18 cellular contexts compared by ENCODE assay signal in the genomic region with DNA sequence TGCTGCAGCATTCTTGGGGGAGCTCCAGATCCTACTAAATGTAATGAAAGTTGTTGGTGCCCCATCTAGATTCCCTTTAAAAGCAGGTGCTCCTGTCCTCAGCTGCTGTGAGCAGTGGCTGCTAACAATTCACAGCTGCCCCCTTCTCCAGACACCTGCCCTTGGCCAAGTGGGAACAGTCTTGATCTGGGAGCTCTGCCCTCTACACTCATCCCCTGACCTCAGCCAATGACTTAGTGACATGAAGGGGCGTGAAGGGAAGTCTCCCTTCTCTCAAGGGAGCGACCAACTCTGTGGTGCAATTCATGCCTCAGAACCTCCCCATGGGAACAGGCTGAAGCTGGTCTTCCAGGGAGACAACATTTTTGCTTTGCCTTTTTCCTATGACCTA.
DNase-seq lines count a peak whose midpoint lies in the region; ATAC-seq and TF ChIP-seq lines count a peak whose summit lies in the region.
"Had no signal": no experiment of that assay in that cellular context is flagged by ENCODE, and none has a peak within 500 bp of the region (broad histone marks: within the 10 kb centered on the region; RNA-seq: fewer than 3 reads in every experiment).

No MANE protein-coding gene starts in this region.

- no peaks in the 10 kb centered on the region for H3K27me3 Mint-ChIP-seq in activated CD8-positive, alpha-beta T cell treated with anti-CD3 and anti-CD28 coated beads for 36 hours

- H3K36me3 ChIP-seq in SK-N-SH (replicated peaks in 1 of 2; ENCODE audit: control insufficient read depth in 1 of 2, insufficient read depth in 2 of 2, low read length in 1 of 2) = no peaks in the 10 kb centered on the region
- no peaks in the 10 kb centered on the region for H3K36me3 ChIP-seq in BE2C
- H3K36me3 ChIP-seq: BLaER1 treated with 17β-estradiol and CSF1 and Interleukin-3, amounts not matched to agents 10 nM and 100 nM had no signal

- no peak for TF ChIP-seq EP300 in SK-N-SH (IDR thresholded peaks at IDR 0.05; ENCODE audit: borderline replicate concordance in 1 of 2, low read depth in 1 of 2, low read length in 1 of 2)

- H3K27ac Mint-ChIP-seq in activated CD8-positive, alpha-beta T cell treated with anti-CD3 and anti-CD28 coated beads for 36 hours = no peak overlapping the region
- H3K27ac Mint-ChIP-seq: CD4-positive, CD25-positive, alpha-beta regulatory T cell had no signal

- H3K27me3 ChIP-seq in SK-N-SH (ENCODE audit: insufficient read depth) = no peaks in the 10 kb centered on the region
- H3K27me3 ChIP-seq in BE2C = no peaks in the 10 kb centered on the region
- H3K27me3 ChIP-seq: BLaER1 treated with 17β-estradiol and CSF1 and Interleukin-3, amounts not matched to agents 10 nM and 100 nM had no signal

- H4K20me1 ChIP-seq in SK-N-SH (ENCODE audit: insufficient read depth) = no peaks in the 10 kb centered on the region
- H4K20me1 ChIP-seq: BLaER1 treated with 17β-estradiol and CSF1 and Interleukin-3, amounts not matched to agents 10 nM and 100 nM had no signal

- H3K27ac ChIP-seq in SK-N-SH (ENCODE audit: low read depth in 2 of 2, low read length in 1 of 2) = no peak overlapping the region
- H3K27ac ChIP-seq: 22Rv1; BLaER1 treated with 17β-estradiol and CSF1 and Interleukin-3, amounts not matched to agents 10 nM and 100 nM; HL-60 had no signal

- H3K4me3 ChIP-seq in SK-N-SH (ENCODE audit: low read depth in 2 of 2, low read length in 1 of 2) (no peak overlapping the region), fibroblast of pulmonary artery (replicated peaks; ENCODE audit: low read depth, low read length) (no peak overlapping the region), BE2C (ENCODE audit: low read depth, low read length) (no peak overlapping the region)
- H3K4me3 ChIP-seq: BLaER1 treated with 17β-estradiol and CSF1 and Interleukin-3, amounts not matched to agents 10 nM and 100 nM had no signal

- WGBS in SK-N-SH (ENCODE audit: low lambda C conversion rate) = 69% methylated on average over 2 of the region's 2 CpGs

- DNase-seq in SK-N-SH (no peak), NCI-H69 (lab: John Stamatoyannopoulos, UW) (peak; percentile 32), fibroblast of pulmonary artery (ENCODE audit: low read depth) (peak; percentile 16), BE2C (no peak), medulla oblongata (ENCODE audit: extremely low spot score) (no peak)
- DNase-seq in activated CD8-positive, alpha-beta T cell treated with anti-CD3 and anti-CD28 coated beads for 36 hours = no peak
- DNase-seq: AML-193; CD4-positive, CD25-positive, alpha-beta regulatory T cell; DMS153; DMS79 treated with DMSO at 0.1 percent for 48 hours; EL; GDM1 had no signal

- H3K4me3 Mint-ChIP-seq in activated CD8-positive, alpha-beta T cell treated with anti-CD3 and anti-CD28 coated beads for 36 hours = no peak overlapping the region
- H3K4me3 Mint-ChIP-seq: CD4-positive, CD25-positive, alpha-beta regulatory T cell had no signal

- H3K79me2 ChIP-seq in SK-N-SH (ENCODE audit: insufficient read depth) = no peaks in the 10 kb centered on the region

- ATAC-seq in SK-N-SH treated with all-trans-retinoic acid at 6 μM for 48 hours (no peak), HG02759 (IDR thresholded peaks at IDR 0.05; ENCODE audit: unreplicated experiment) (no peak)
- no peak for ATAC-seq in activated CD8-positive, alpha-beta T cell treated with anti-CD3 and anti-CD28 coated beads for 36 hours
- ATAC-seq: HCT116 had no signal

- H3F3A ChIP-seq in SK-N-SH (replicated peaks; ENCODE audit: insufficient read depth) = no peaks in the 10 kb centered on the region

- no peaks in the 10 kb centered on the region for H3K4me1 ChIP-seq in SK-N-SH (ENCODE audit: control insufficient read depth in 1 of 2, insufficient read depth in 2 of 2, low read depth in 1 of 2, low read length in 1 of 2)
- H3K4me1 ChIP-seq in BE2C = no peaks in the 10 kb centered on the region

- TF ChIP-seq CTCF in SK-N-SH (IDR thresholded peaks at IDR 0.05) (no peak), fibroblast of pulmonary artery (IDR thresholded peaks at IDR 0.05; ENCODE audit: low read length, missing control alignments) (no peak), BE2C (IDR thresholded peaks at IDR 0.05; ENCODE audit: low read depth, low read length) (no peak)
- TF ChIP-seq CTCF in activated CD8-positive, alpha-beta T cell treated with anti-CD3 and anti-CD28 coated beads for 36 hours (IDR thresholded peaks at IDR 0.05) = no peak

- intact Hi-C loops in activated CD8-positive, alpha-beta T cell treated with anti-CD3 and anti-CD28 coated beads for 36 hours (cut with micrococcal nuclease) = no loop called here

- CTCF ChIA-PET in SK-N-SH (lab: Yijun Ruan, JAX) = no interaction called here
- CTCF ChIA-PET in activated CD8-positive, alpha-beta T cell treated with anti-CD3 and anti-CD28 coated beads for 36 hours (lab: Charles Lee) = interaction anchor here (0.5 kb wide), 1 partner anchor 525 kb away, joined by 3 read pairs; no protein-coding TSS in a partner anchor

- H3K4me1 Mint-ChIP-seq in activated CD8-positive, alpha-beta T cell treated with anti-CD3 and anti-CD28 coated beads for 36 hours (ENCODE audit: low read depth) = peaks cover 8% of the 10 kb centered on the region
- H3K4me1 Mint-ChIP-seq: CD4-positive, CD25-positive, alpha-beta regulatory T cell had no signal

- no peak overlapping the region for H2AFZ ChIP-seq in SK-N-SH (ENCODE audit: low read depth)

- no peaks in the 10 kb centered on the region for H3K9me3 Mint-ChIP-seq in activated CD8-positive, alpha-beta T cell treated with anti-CD3 and anti-CD28 coated beads for 36 hours

- POLR2A ChIA-PET in SK-N-SH (lab: Yijun Ruan, JAX) = no interaction called here
- POLR2A ChIA-PET in activated CD8-positive, alpha-beta T cell treated with anti-CD3 and anti-CD28 coated beads for 36 hours (lab: Charles Lee) = interaction anchor here (0.6 kb wide), 1 partner anchor 182 kb away, joined by 3 read pairs; no protein-coding TSS in a partner anchor

- TF ChIP-seq RAD21 in SK-N-SH (IDR thresholded peaks at IDR 0.05; ENCODE audit: low read length) = no peak

- H3K9me3 ChIP-seq in SK-N-SH = no peaks in the 10 kb centered on the region
- H3K9me3 ChIP-seq in BE2C = no peaks in the 10 kb centered on the region
- H3K9me3 ChIP-seq: BLaER1 treated with 17β-estradiol and CSF1 and Interleukin-3, amounts not matched to agents 10 nM and 100 nM had no signal

- H3K36me3 Mint-ChIP-seq in activated CD8-positive, alpha-beta T cell treated with anti-CD3 and anti-CD28 coated beads for 36 hours (ENCODE audit: low read depth) = no peaks in the 10 kb centered on the region
- H3K36me3 Mint-ChIP-seq: CD4-positive, CD25-positive, alpha-beta regulatory T cell had no signal

- H3K9me2 ChIP-seq in SK-N-SH = no peaks in the 10 kb centered on the region

- H3K4me2 ChIP-seq in SK-N-SH = no peak overlapping the region

- H3K9ac ChIP-seq in SK-N-SH = no peak overlapping the region
- H3K9ac ChIP-seq: BLaER1 treated with 17β-estradiol and CSF1 and Interleukin-3, amounts not matched to agents 10 nM and 100 nM had no signal

TF ChIP-seq in SK-N-SH treated with all-trans-retinoic acid at 6 μM for 48 hours, 23 proteins besides CTCF, POLR2A, EP300 and RAD21:
- TF ChIP-seq, protein P1, sequence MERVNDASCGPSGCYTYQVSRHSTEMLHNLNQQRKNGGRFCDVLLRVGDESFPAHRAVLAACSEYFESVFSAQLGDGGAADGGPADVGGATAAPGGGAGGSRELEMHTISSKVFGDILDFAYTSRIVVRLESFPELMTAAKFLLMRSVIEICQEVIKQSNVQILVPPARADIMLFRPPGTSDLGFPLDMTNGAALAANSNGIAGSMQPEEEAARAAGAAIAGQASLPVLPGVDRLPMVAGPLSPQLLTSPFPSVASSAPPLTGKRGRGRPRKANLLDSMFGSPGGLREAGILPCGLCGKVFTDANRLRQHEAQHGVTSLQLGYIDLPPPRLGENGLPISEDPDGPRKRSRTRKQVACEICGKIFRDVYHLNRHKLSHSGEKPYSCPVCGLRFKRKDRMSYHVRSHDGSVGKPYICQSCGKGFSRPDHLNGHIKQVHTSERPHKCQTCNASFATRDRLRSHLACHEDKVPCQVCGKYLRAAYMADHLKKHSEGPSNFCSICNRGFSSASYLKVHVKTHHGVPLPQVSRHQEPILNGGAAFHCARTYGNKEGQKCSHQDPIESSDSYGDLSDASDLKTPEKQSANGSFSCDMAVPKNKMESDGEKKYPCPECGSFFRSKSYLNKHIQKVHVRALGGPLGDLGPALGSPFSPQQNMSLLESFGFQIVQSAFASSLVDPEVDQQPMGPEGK (CRISPR knock-in tag; IDR thresholded peaks at IDR 0.05; ENCODE audit: borderline replicate concordance) = no peak
- 0 out of 2 replicates have a peak, but pooled peaks have one; percentile 1 for TF ChIP-seq ISL1 (CRISPR knock-in tag; IDR thresholded peaks at IDR 0.05)

TF ChIP-seq in SK-N-SH, 30 proteins besides CTCF, POLR2A, EP300 and RAD21 (continues in another document):
- TF ChIP-seq CHD2 (IDR thresholded peaks at IDR 0.05; ENCODE audit: low read length, partially characterized antibody) = no peak
- TF ChIP-seq, protein P2, sequence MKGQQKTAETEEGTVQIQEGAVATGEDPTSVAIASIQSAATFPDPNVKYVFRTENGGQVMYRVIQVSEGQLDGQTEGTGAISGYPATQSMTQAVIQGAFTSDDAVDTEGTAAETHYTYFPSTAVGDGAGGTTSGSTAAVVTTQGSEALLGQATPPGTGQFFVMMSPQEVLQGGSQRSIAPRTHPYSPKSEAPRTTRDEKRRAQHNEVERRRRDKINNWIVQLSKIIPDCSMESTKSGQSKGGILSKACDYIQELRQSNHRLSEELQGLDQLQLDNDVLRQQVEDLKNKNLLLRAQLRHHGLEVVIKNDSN (IDR thresholded peaks at IDR 0.05; ENCODE audit: borderline replicate concordance, low read depth) = no peak
- no peak for TF ChIP-seq RFX5 (IDR thresholded peaks at IDR 0.05; ENCODE audit: low read length)
- TF ChIP-seq FOXM1 (IDR thresholded peaks at IDR 0.05; ENCODE audit: low read depth) = no peak
- TF ChIP-seq TEAD4 (IDR thresholded peaks at IDR 0.05; ENCODE audit: borderline replicate concordance, insufficient read depth) = no peak
- no peak for TF ChIP-seq NRF1 (IDR thresholded peaks at IDR 0.05; ENCODE audit: low read depth, low read length)
- no peak for TF ChIP-seq MXI1 (IDR thresholded peaks at IDR 0.05; ENCODE audit: low read depth, low read length)
- TF ChIP-seq FOSL2 (IDR thresholded peaks at IDR 0.05; ENCODE audit: borderline replicate concordance, low read depth) = no peak
- TF ChIP-seq ELF1 (IDR thresholded peaks at IDR 0.05) = no peak
- no peak for TF ChIP-seq SMC3 (IDR thresholded peaks at IDR 0.05; ENCODE audit: low read depth, low read length)
- no peak for TF ChIP-seq TCF12 (IDR thresholded peaks at IDR 0.05)
- TF ChIP-seq, protein P3, sequence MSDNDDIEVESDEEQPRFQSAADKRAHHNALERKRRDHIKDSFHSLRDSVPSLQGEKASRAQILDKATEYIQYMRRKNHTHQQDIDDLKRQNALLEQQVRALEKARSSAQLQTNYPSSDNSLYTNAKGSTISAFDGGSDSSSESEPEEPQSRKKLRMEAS (IDR thresholded peaks at IDR 0.05; ENCODE audit: low read depth) = no peak
- no peak for TF ChIP-seq GABPA (IDR thresholded peaks at IDR 0.05; ENCODE audit: low read depth)
- TF ChIP-seq EZH2phosphoT487 (IDR thresholded peaks at IDR 0.05; ENCODE audit: borderline replicate concordance, low read depth) = no peak

Comparison
In these comparisons a context has a peak if more than half of its experiments do, and no peak if none do; other contexts are left out.
1. DNase-seq: peak in NCI-H69 (single experiment) and fibroblast of pulmonary artery (single experiment); none in SK-N-SH (single experiment), BE2C (single experiment), activated CD8-positive, alpha-beta T cell treated with anti-CD3 and anti-CD28 coated beads for 36 hours (single experiment) and medulla oblongata (single experiment).